ENCODE assay signal across 9 cellular contexts in genomic region chr22:50260434-50260800, GRCh38. TPM values are rescaled to one million over a fixed set of nuclear protein-coding genes. Genes with fewer than 3 reads are reported as not detected.
DNase-seq lines count a peak whose midpoint lies in the region; ATAC-seq and TF ChIP-seq lines count a peak whose summit lies in the region.
"Had no signal": no experiment of that assay in that cellular context is flagged by ENCODE, and none has a peak within 500 bp of the region (broad histone marks: within the 10 kb centered on the region; RNA-seq: fewer than 3 reads in every experiment).

No MANE protein-coding gene starts in this region.

- no peak overlapping the region for H3K27ac Mint-ChIP-seq in stimulated activated effector memory CD8-positive, alpha-beta T cell treated with anti-CD3 and anti-CD28 coated beads, Interleukin-12 subunit alpha, Interleukin-12 subunit beta, amount 100 ng/mL, for 72 hours

- TF ChIP-seq EP300 in SK-N-SH (IDR thresholded peaks at IDR 0.05; ENCODE audit: borderline replicate concordance in 1 of 2, low read depth in 1 of 2, low read length in 1 of 2) = no peak

- H3K9me3 ChIP-seq in SK-N-SH (no peaks in the 10 kb centered on the region), thyroid gland (no peaks in the 10 kb centered on the region)

- H2AFZ ChIP-seq in SK-N-SH (ENCODE audit: low read depth) = no peak overlapping the region

- DNase-seq in DMS 273 (lab: John Stamatoyannopoulos, UW; ENCODE audit: unreplicated experiment) (peak; percentile 51), DMS 273 treated with DMSO at 0.1 percent for 48 hours (lab: John Stamatoyannopoulos, UW) (no peak), SK-N-SH (no peak), fibroblast of pulmonary artery (ENCODE audit: low read depth) (no peak), thyroid gland (no peak), G401 (ENCODE audit: low spot score) (no peak)
- DNase-seq in stimulated activated effector memory CD8-positive, alpha-beta T cell treated with anti-CD3 and anti-CD28 coated beads, Interleukin-12 subunit alpha, Interleukin-12 subunit beta, amount 100 ng/mL, for 72 hours (ENCODE audit: low spot score in 2 of 2) = no peak
- no peak for DNase-seq in effector CD8-positive, alpha-beta T cell (lab: John Stamatoyannopoulos, UW)
- DNase-seq: 8988T had no signal

- H3K36me3 ChIP-seq in SK-N-SH (replicated peaks in 1 of 2; ENCODE audit: control insufficient read depth in 1 of 2, insufficient read depth in 2 of 2, low read length in 1 of 2) (peaks cover 0 to 19% of the 10 kb centered on the region in 2 experiments), thyroid gland (no peaks in the 10 kb centered on the region)

- TF ChIP-seq RAD21 in SK-N-SH (IDR thresholded peaks at IDR 0.05; ENCODE audit: low read length) = no peak

- peak overlapping the region; percentile 73 for H3K9ac ChIP-seq in SK-N-SH

- TF ChIP-seq POLR2A in thyroid gland (IDR thresholded peaks at IDR 0.05) = no peak

- H3K4me2 ChIP-seq in SK-N-SH = peak overlapping the region; percentile 91

- TF ChIP-seq CTCF in SK-N-SH (IDR thresholded peaks at IDR 0.05) (no peak), fibroblast of pulmonary artery (IDR thresholded peaks at IDR 0.05; ENCODE audit: low read length, missing control alignments) (no peak), thyroid gland (IDR thresholded peaks at IDR 0.05) (no peak)

- WGBS in SK-N-SH (ENCODE audit: low lambda C conversion rate) = 19% methylated on average over 10 of the region's 11 CpGs
- WGBS in thyroid gland, 2 donors = 38 to 57% methylated on average over 6 to 10 of the region's 11 CpGs

- H3K4me1 ChIP-seq in SK-N-SH (ENCODE audit: control insufficient read depth in 1 of 2, insufficient read depth in 2 of 2, low read depth in 1 of 2, low read length in 1 of 2) = peaks cover 14 to 25% of the 10 kb centered on the region in 2 experiments; a peak in 2 of 4 replicates
- H3K4me1 ChIP-seq in thyroid gland = peaks cover 5 to 15% of the 10 kb centered on the region in 2 donors

- ATAC-seq in stimulated activated effector memory CD8-positive, alpha-beta T cell treated with anti-CD3 and anti-CD28 coated beads, Interleukin-12 subunit alpha, Interleukin-12 subunit beta, amount 100 ng/mL, for 72 hours = no peak

- no peaks in the 10 kb centered on the region for H3K9me2 ChIP-seq in SK-N-SH

- peak overlapping the region; percentile 40 for H3K4me3 Mint-ChIP-seq in stimulated activated effector memory CD8-positive, alpha-beta T cell treated with anti-CD3 and anti-CD28 coated beads, Interleukin-12 subunit alpha, Interleukin-12 subunit beta, amount 100 ng/mL, for 72 hours

- peaks cover 27% of the 10 kb centered on the region for H3K79me2 ChIP-seq in SK-N-SH (ENCODE audit: insufficient read depth)

- H4K20me1 ChIP-seq in SK-N-SH (ENCODE audit: insufficient read depth) = no peaks in the 10 kb centered on the region

- no peaks in the 10 kb centered on the region for H3K9me3 Mint-ChIP-seq in stimulated activated effector memory CD8-positive, alpha-beta T cell treated with anti-CD3 and anti-CD28 coated beads, Interleukin-12 subunit alpha, Interleukin-12 subunit beta, amount 100 ng/mL, for 72 hours

- intact Hi-C loops in thyroid gland (cut with DNase I) = no loop called here

- peaks cover 7% of the 10 kb centered on the region for H3K36me3 Mint-ChIP-seq in stimulated activated effector memory CD8-positive, alpha-beta T cell treated with anti-CD3 and anti-CD28 coated beads, Interleukin-12 subunit alpha, Interleukin-12 subunit beta, amount 100 ng/mL, for 72 hours

- peaks cover 13% of the 10 kb centered on the region for H3K4me1 Mint-ChIP-seq in stimulated activated effector memory CD8-positive, alpha-beta T cell treated with anti-CD3 and anti-CD28 coated beads, Interleukin-12 subunit alpha, Interleukin-12 subunit beta, amount 100 ng/mL, for 72 hours

- CTCF ChIA-PET in SK-N-SH (lab: Yijun Ruan, JAX) = interaction anchor here (2.9 to 4.9 kb wide), 6 partner anchors 9 to 81 kb away, joined by 11 to 34 read pairs (median 26); partner anchors contain the start of genes DENND6B and HDAC10

- H3K27ac ChIP-seq in SK-N-SH (ENCODE audit: low read depth in 2 of 2, low read length in 1 of 2) (peak overlapping the region; percentile 26 to 81), thyroid gland (no peak overlapping the region)

- H3K27me3 ChIP-seq in SK-N-SH (ENCODE audit: insufficient read depth) = no peaks in the 10 kb centered on the region
- H3K27me3 ChIP-seq in thyroid gland = peaks cover 5% of the 10 kb centered on the region

- H3K4me3 ChIP-seq in SK-N-SH (ENCODE audit: low read depth in 2 of 2, low read length in 1 of 2) (peak overlapping the region; percentile 67 to 72), fibroblast of pulmonary artery (replicated peaks; ENCODE audit: low read depth, low read length) (peak overlapping the region; percentile 68), thyroid gland (replicated peaks in 1 of 3) (peak overlapping the region in 1 of 3 donors; percentile 27)

- POLR2A ChIA-PET in SK-N-SH (lab: Yijun Ruan, JAX) = interaction anchor here (1.0 to 1.8 kb wide), 3 partner anchors 10 to 82 kb away, joined by 3 to 4 read pairs (median 3); no protein-coding TSS in a partner anchor

- no peaks in the 10 kb centered on the region for H3F3A ChIP-seq in SK-N-SH (replicated peaks; ENCODE audit: insufficient read depth)

- in situ Hi-C loops in G401 (cut with HindIII; ENCODE audit: low sequenced_read_pairs) = no loop called here

TF ChIP-seq in SK-N-SH, 30 proteins besides CTCF, POLR2A, EP300 and RAD21 (continues in another document):
- TF ChIP-seq NFIC (IDR thresholded peaks at IDR 0.05; ENCODE audit: borderline replicate concordance) (no peak), FOXJ3 (CRISPR knock-in tag; IDR thresholded peaks at IDR 0.05) (no peak), YY1 (IDR thresholded peaks at IDR 0.05; ENCODE audit: low read depth) (no peak), TCF12 (IDR thresholded peaks at IDR 0.05) (no peak), CHD2 (IDR thresholded peaks at IDR 0.05; ENCODE audit: low read length, partially characterized antibody) (no peak), TEAD4 (IDR thresholded peaks at IDR 0.05; ENCODE audit: borderline replicate concordance, insufficient read depth) (no peak), TAF1 (IDR thresholded peaks at IDR 0.05; ENCODE audit: borderline replicate concordance, low read depth, low read length) (no peak)
- TF ChIP-seq, protein P1, sequence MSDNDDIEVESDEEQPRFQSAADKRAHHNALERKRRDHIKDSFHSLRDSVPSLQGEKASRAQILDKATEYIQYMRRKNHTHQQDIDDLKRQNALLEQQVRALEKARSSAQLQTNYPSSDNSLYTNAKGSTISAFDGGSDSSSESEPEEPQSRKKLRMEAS (IDR thresholded peaks at IDR 0.05; ENCODE audit: low read depth) = no peak
- TF ChIP-seq, protein P2, sequence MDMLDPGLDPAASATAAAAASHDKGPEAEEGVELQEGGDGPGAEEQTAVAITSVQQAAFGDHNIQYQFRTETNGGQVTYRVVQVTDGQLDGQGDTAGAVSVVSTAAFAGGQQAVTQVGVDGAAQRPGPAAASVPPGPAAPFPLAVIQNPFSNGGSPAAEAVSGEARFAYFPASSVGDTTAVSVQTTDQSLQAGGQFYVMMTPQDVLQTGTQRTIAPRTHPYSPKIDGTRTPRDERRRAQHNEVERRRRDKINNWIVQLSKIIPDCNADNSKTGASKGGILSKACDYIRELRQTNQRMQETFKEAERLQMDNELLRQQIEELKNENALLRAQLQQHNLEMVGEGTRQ (IDR thresholded peaks at IDR 0.05; ENCODE audit: borderline replicate concordance, low read depth, low read length) = no peak

RNA-seq across cellular contexts. Expression of gene MAPK12, which starts 1.1 kb away (rescaled TPM):
- 118 TPM in 2 replicates for polyA plus RNA-seq in SK-N-SH (2012; rRNA removed)
- polyA plus RNA-seq in SK-N-SH (2012; cell fraction: cytosol; rRNA removed) = 43.8 and 58.3 TPM in 2 replicates
- 480 and 590 TPM in 2 replicates for polyA plus RNA-seq in SK-N-SH (2012; cell fraction: nucleus; rRNA removed)
- 1 to 10 TPM; 3.1 to 5.1 (median 3.7) TPM for total RNA-seq in thyroid gland
- total RNA-seq in G401 (2014; rRNA removed; shearing (Covaris generic)) = 155 and 158 TPM in 2 replicates

RNA-seq across cellular contexts. Expression of gene HDAC10, which starts 9.4 kb away (rescaled TPM):
- polyA plus RNA-seq in SK-N-SH (2012; rRNA removed) = 51.9 and 55.1 TPM in 2 replicates
- polyA plus RNA-seq in SK-N-SH (2012; cell fraction: cytosol; rRNA removed) = 6.6 and 12.2 TPM in 2 replicates
- polyA plus RNA-seq in SK-N-SH (2012; cell fraction: nucleus; rRNA removed) = 513 and 740 TPM in 2 replicates
- total RNA-seq in thyroid gland = 10 to 100 TPM; 31.4 to 42.7 (median 32.5) TPM
- total RNA-seq in G401 (2014; rRNA removed; shearing (Covaris generic)) = 6.1 and 28.5 TPM in 2 replicates

RNA-seq across cellular contexts. Expression of gene MAPK11, which starts 9.8 kb away (rescaled TPM):
- 36.0 and 38.3 TPM in 2 replicates for polyA plus RNA-seq in SK-N-SH (2012; rRNA removed)
- polyA plus RNA-seq in SK-N-SH (2012; cell fraction: cytosol; rRNA removed) = 9.2 and 14.0 TPM in 2 replicates
- 182 and 260 TPM in 2 replicates for polyA plus RNA-seq in SK-N-SH (2012; cell fraction: nucleus; rRNA removed)
- total RNA-seq in thyroid gland = 1 to 10 TPM; 2.8 to 4.7 (median 4.0) TPM
- total RNA-seq in G401 (2014; rRNA removed; shearing (Covaris generic)) = 21.3 and 21.5 TPM in 2 replicates

RNA-seq across cellular contexts. Expression of gene TUBGCP6, which starts 15.6 kb away (rescaled TPM):
- polyA plus RNA-seq in SK-N-SH (2012; rRNA removed) = 40.4 and 42.8 TPM in 2 replicates
- polyA plus RNA-seq in SK-N-SH (2012; cell fraction: cytosol; rRNA removed) = 4.9 and 9.1 TPM in 2 replicates
- 290 and 343 TPM in 2 replicates for polyA plus RNA-seq in SK-N-SH (2012; cell fraction: nucleus; rRNA removed)
- total RNA-seq in thyroid gland = 100 to 1,000 TPM in 1 of 4 donors, 10 to 100 TPM in 3; 64.6 to 102 (median 80.3) TPM
- total RNA-seq in G401 (2014; rRNA removed; shearing (Covaris generic)) = 15.1 and 17.0 TPM in 2 replicates

RNA-seq across cellular contexts. Expression of gene PLXNB2, which starts 47.0 kb away (rescaled TPM):
- 85.8 and 108 TPM in 2 replicates for polyA plus RNA-seq in SK-N-SH (2012; rRNA removed)
- 38.1 and 61.2 TPM in 2 replicates for polyA plus RNA-seq in SK-N-SH (2012; cell fraction: cytosol; rRNA removed)
- polyA plus RNA-seq in SK-N-SH (2012; cell fraction: nucleus; rRNA removed) = 385 and 523 TPM in 2 replicates
- total RNA-seq in thyroid gland = 100 to 1,000 TPM; 143 to 266 (median 215) TPM
- 93.4 and 100 TPM in 2 replicates for total RNA-seq in G401 (2014; rRNA removed; shearing (Covaris generic))

Comparison
In these comparisons a context has a peak if more than half of its experiments do, and no peak if none do; other contexts are left out.
1. H3K27ac ChIP-seq: peak in SK-N-SH (2 of 2); none in thyroid gland (0 of 3).
2. RNA of gene MAPK12, which starts 1.1 kb away (total RNA-seq): 155 to 158 TPM in G401; 3.1 to 5.1 TPM in thyroid gland; every median in the first group is over 10 times any median in the second.